ENCODE assay signal across 14 cellular contexts in genomic region chr11:66951927-66952337, GRCh38. TPM values are rescaled to one million over a fixed set of nuclear protein-coding genes. Genes with fewer than 3 reads are reported as not detected.
DNase-seq lines count a peak whose midpoint lies in the region; ATAC-seq and TF ChIP-seq lines count a peak whose summit lies in the region.
"Had no signal": no experiment of that assay in that cellular context is flagged by ENCODE, and none has a peak within 500 bp of the region (broad histone marks: within the 10 kb centered on the region; RNA-seq: fewer than 3 reads in every experiment).

No MANE protein-coding gene starts in this region.

- no peaks in the 10 kb centered on the region for H3K9me3 ChIP-seq in suprapubic skin
- H3K9me3 ChIP-seq: ovary had no signal

- H3K27ac ChIP-seq in suprapubic skin = peak overlapping the region; percentile 19
- H3K27ac ChIP-seq: 22Rv1, ovary had no signal

- no peaks in the 10 kb centered on the region for H3K27me3 ChIP-seq in suprapubic skin
- H3K27me3 ChIP-seq: ovary had no signal

- no peak overlapping the region for H3K4me3 ChIP-seq in suprapubic skin
- H3K4me3 ChIP-seq: ovary had no signal

- no peaks in the 10 kb centered on the region for H3K36me3 ChIP-seq in suprapubic skin
- H3K36me3 ChIP-seq: ovary had no signal

- TF ChIP-seq CTCF in suprapubic skin (IDR thresholded peaks at IDR 0.05) = no peak

- peaks cover 1% of the 10 kb centered on the region for H3K4me1 ChIP-seq in suprapubic skin

- 41% methylated on average over 7 of the region's 7 CpGs for WGBS in suprapubic skin

- ATAC-seq in HG03378 (IDR thresholded peaks at IDR 0.05; ENCODE audit: unreplicated experiment) (no peak), HG03460 (IDR thresholded peaks at IDR 0.05; ENCODE audit: unreplicated experiment) (no peak)

- DNase-seq in NCI-H2196 (lab: John Stamatoyannopoulos, UW; ENCODE audit: unreplicated experiment) = peak; percentile 27
- DNase-seq in NCI-H2196 treated with DMSO at 0.1 percent for 48 hours (lab: John Stamatoyannopoulos, UW; ENCODE audit: unreplicated experiment) = no peak
- DNase-seq in NCI-H69 (lab: John Stamatoyannopoulos, UW) = peak; percentile 86
- peak; percentile 39 for DNase-seq in fibroblast of gingiva (ENCODE audit: low read depth)
- no peak for DNase-seq in suprapubic skin (ENCODE audit: low spot score in 2 of 2)
- no peak for DNase-seq in middle frontal gyrus (ENCODE audit: extremely low spot score, low spot score)
- DNase-seq: NCI-H1930, ovary, T-helper 1 cell had no signal

- TF ChIP-seq POLR2A in suprapubic skin (IDR thresholded peaks at IDR 0.05) = no peak

- TF ChIP-seq EP300 in suprapubic skin (IDR thresholded peaks at IDR 0.05) = no peak

RNA-seq across cellular contexts. Expression of gene PC, which starts 6.3 kb away (rescaled TPM):
- total RNA-seq in suprapubic skin = 10 to 100 TPM; 10.8 to 25.4 (median 13.9) TPM

RNA-seq across cellular contexts. Expression of gene C11orf86, which starts 23.2 kb away (rescaled TPM):
- not detected for total RNA-seq in suprapubic skin
- total RNA-seq: activated CD8-positive, alpha-beta memory T cell treated with anti-CD3 and anti-CD28 coated beads for 36 hours; H9 had no signal

Comparison
In these comparisons a context has a peak if more than half of its experiments do, and no peak if none do; other contexts are left out.
1. DNase-seq: peak in NCI-H2196 (single experiment), NCI-H69 (single experiment) and fibroblast of gingiva (single experiment); none in NCI-H2196 treated with DMSO at 0.1 percent for 48 hours (single experiment), suprapubic skin (0 of 2) and middle frontal gyrus (single experiment).